Comparison of ENCODE assay signal across 8 cellular contexts in genomic region chr11:68903288-68903630, GRCh38. TPM values are rescaled to one million over a fixed set of nuclear protein-coding genes. Genes with fewer than 3 reads are reported as not detected.
DNase-seq lines count a peak whose midpoint lies in the region; ATAC-seq, FAIRE-seq and TF ChIP-seq lines count a peak whose summit lies in the region.

No MANE protein-coding gene starts in this region.

- H3K27me3 Mint-ChIP-seq in brain: peaks cover 10% of the 10 kb centered on the region

- peaks cover 48% of the 10 kb centered on the region for H3K36me3 ChIP-seq in mesodermal cell (ENCODE audit: control insufficient read depth, insufficient read depth, low read length)

- peak overlapping the region; percentile 24 for H3K27ac ChIP-seq in mesodermal cell (ENCODE audit: low read depth, low read length, severe bottlenecking)

- H3K9me3 ChIP-seq in mesodermal cell (ENCODE audit: control insufficient read depth, low read length): no peaks in the 10 kb centered on the region

- DNase-seq in ELR (ENCODE audit: low read depth) (peak; percentile 25), head of caudate nucleus (no peak), NCI-H2196 (lab: John Stamatoyannopoulos, UW; ENCODE audit: unreplicated experiment) (no peak), Ammon's horn (ENCODE audit: low spot score) (no peak), H54 (ENCODE audit: insufficient read length, low spot score) (no peak)

- no peak for FAIRE-seq in H54 (lab: Jason Lieb, UNC)

- H3K4me1 Mint-ChIP-seq in brain: peaks cover 36% of the 10 kb centered on the region

- H3K4me1 ChIP-seq in mesodermal cell (ENCODE audit: control insufficient read depth, insufficient read depth, low read length, poor library complexity, severe bottlenecking): peaks cover 6% of the 10 kb centered on the region

- H3K4me3 ChIP-seq in mesodermal cell (ENCODE audit: extremely low read depth, insufficient read depth, low read length, poor library complexity, severe bottlenecking): peak overlapping the region; percentile 99

- peak overlapping the region; percentile 98 to 100 (median 99) for H3K4me3 Mint-ChIP-seq in brain

- intact Hi-C loops in head of caudate nucleus (cut with DNase I): no loop called here

- peak overlapping the region; percentile 96 to 98 (median 97) for H3K27ac Mint-ChIP-seq in brain

- TF ChIP-seq CTCF in brain (conservative IDR thresholded peaks at IDR 0.05): no peak

- no peaks in the 10 kb centered on the region for H3K9me3 Mint-ChIP-seq in brain

- 6 to 11% methylated on average over 9 to 10 of the region's 10 CpGs for WGBS in mesodermal cell (ENCODE audit: insufficient coverage in 2 of 2), 2 experiments

- ATAC-seq in HG03354 (IDR thresholded peaks at IDR 0.05; ENCODE audit: poor library complexity, severe bottlenecking, unreplicated experiment): peak; percentile 15

- H3K36me3 Mint-ChIP-seq in brain: peaks cover 31% of the 10 kb centered on the region

- no peak for TF ChIP-seq POLR2A in H54 (IDR thresholded peaks at IDR 0.05; ENCODE audit: low read depth, low read length)

RNA-seq across cellular contexts. Expression of gene MRPL21, which starts 0.4 kb away (rescaled TPM):
- 108 TPM for polyA plus RNA-seq in brain (ENCODE audit: insufficient read depth, low read depth, low replicate concordance)
- polyA plus RNA-seq in mesodermal cell (2013, experiment 1 of 2): 58.7 TPM
- polyA plus RNA-seq in mesodermal cell (2013, experiment 2 of 2): 54.0 TPM

RNA-seq across cellular contexts. Expression of gene IGHMBP2, which starts 0.4 kb away (rescaled TPM):
- polyA plus RNA-seq in brain (ENCODE audit: insufficient read depth, low read depth, low replicate concordance): 12.2 TPM
- 11.0 TPM for polyA plus RNA-seq in mesodermal cell (2013, experiment 1 of 2)
- polyA plus RNA-seq in mesodermal cell (2013, experiment 2 of 2): 8.9 TPM
